ENCODE assay signal across 20 cellular contexts in genomic region chr10:86613905-86614304, GRCh38. TPM values are rescaled to one million over a fixed set of nuclear protein-coding genes. Genes with fewer than 3 reads are reported as not detected.
DNase-seq lines count a peak whose midpoint lies in the region; ATAC-seq and TF ChIP-seq lines count a peak whose summit lies in the region.
"Had no signal": no experiment of that assay in that cellular context is flagged by ENCODE, and none has a peak within 500 bp of the region (broad histone marks: within the 10 kb centered on the region; RNA-seq: fewer than 3 reads in every experiment).

No MANE protein-coding gene starts in this region.

- H3K9me3 ChIP-seq in SU-DHL-6 (ENCODE audit: insufficient read depth, low read length) (no peaks in the 10 kb centered on the region), SJCRH30 (replicated peaks) (no peaks in the 10 kb centered on the region)
- H3K9me3 ChIP-seq: Caco-2, HAP-1 had no signal

- H3K27ac Mint-ChIP-seq in endothelial cell (ENCODE audit: unreplicated experiment) = no peak overlapping the region
- H3K27ac Mint-ChIP-seq: B cell; CD4-positive, CD25-positive, alpha-beta regulatory T cell had no signal

- no peaks in the 10 kb centered on the region for H3K9me3 Mint-ChIP-seq in endothelial cell (ENCODE audit: unreplicated experiment)

- peak overlapping the region; percentile 58 for H2AFZ ChIP-seq in SU-DHL-6 (ENCODE audit: low read depth, low read length, severe bottlenecking)

- H3K4me3 ChIP-seq in SU-DHL-6 (ENCODE audit: insufficient read depth, low read length, poor library complexity, severe bottlenecking) = no peak overlapping the region
- H3K4me3 ChIP-seq in SJCRH30 = no peak overlapping the region
- H3K4me3 ChIP-seq: HAP-1 had no signal

- H3K4me1 ChIP-seq in SJCRH30 = no peaks in the 10 kb centered on the region
- H3K4me1 ChIP-seq: Caco-2, HAP-1 had no signal

- DNase-seq in NCI-H226 (peak; percentile 56), putamen (ENCODE audit: low spot score) (peak; percentile 11), endothelial cell (ENCODE audit: low spot score) (no peak), SJCRH30 (no peak), NCI-H2107 treated with DMSO at 0.1 percent for 48 hours (lab: John Stamatoyannopoulos, UW; ENCODE audit: unreplicated experiment) (no peak)
- DNase-seq: ACHN; Caco-2; CD4-positive, CD25-positive, alpha-beta regulatory T cell; EL; Kasumi-1; NCI-H1105 treated with DMSO at 0.1 percent for 48 hours; NCI-H1930; NCI-H2171; NCI-H524; SHP77 treated with DMSO at 0.1 percent for 48 hours had no signal

- H3K4me1 Mint-ChIP-seq in endothelial cell (ENCODE audit: unreplicated experiment) = no peaks in the 10 kb centered on the region
- H3K4me1 Mint-ChIP-seq: B cell; CD4-positive, CD25-positive, alpha-beta regulatory T cell had no signal

- no peaks in the 10 kb centered on the region for H3K36me3 Mint-ChIP-seq in endothelial cell (ENCODE audit: low read depth, unreplicated experiment)
- H3K36me3 Mint-ChIP-seq: CD4-positive, CD25-positive, alpha-beta regulatory T cell had no signal

- no peak overlapping the region for H3K9ac ChIP-seq in SU-DHL-6 (ENCODE audit: low read length)

- ATAC-seq in esophagus mucosa = peak; percentile 88

- H3K27ac ChIP-seq in SU-DHL-6 (ENCODE audit: low read depth, low read length) (no peak overlapping the region), SJCRH30 (no peak overlapping the region)

- H3K4me2 ChIP-seq in SU-DHL-6 (ENCODE audit: low read depth, low read length, poor library complexity, severe bottlenecking) = no peak overlapping the region

- H3F3A ChIP-seq in SU-DHL-6 (ENCODE audit: insufficient read depth) = no peaks in the 10 kb centered on the region

- H3K27me3 ChIP-seq in SU-DHL-6 (ENCODE audit: low read length) (no peaks in the 10 kb centered on the region), SJCRH30 (no peaks in the 10 kb centered on the region)

- H3K79me2 ChIP-seq in SU-DHL-6 (ENCODE audit: insufficient read depth, low read length) = no peaks in the 10 kb centered on the region

- H3K9me2 ChIP-seq in SU-DHL-6 (replicated peaks; ENCODE audit: insufficient read depth, low read length) = no peaks in the 10 kb centered on the region

- no peaks in the 10 kb centered on the region for H3K27me3 Mint-ChIP-seq in endothelial cell (ENCODE audit: unreplicated experiment)

- TF ChIP-seq CTCF in SU-DHL-6 (IDR thresholded peaks at IDR 0.05; ENCODE audit: insufficient read depth, low read length, poor library complexity, severe bottlenecking) = no peak
- TF ChIP-seq CTCF in endothelial cell (IDR thresholded peaks at IDR 0.05; ENCODE audit: unreplicated experiment) = no peak

- no peak overlapping the region for H3K4me3 Mint-ChIP-seq in endothelial cell (ENCODE audit: unreplicated experiment)
- H3K4me3 Mint-ChIP-seq: B cell; CD4-positive, CD25-positive, alpha-beta regulatory T cell had no signal

- H3K36me3 ChIP-seq in SU-DHL-6 (ENCODE audit: low read length) (no peaks in the 10 kb centered on the region), SJCRH30 (no peaks in the 10 kb centered on the region)
- H3K36me3 ChIP-seq: HAP-1 had no signal

- no peaks in the 10 kb centered on the region for H4K20me1 ChIP-seq in SU-DHL-6 (ENCODE audit: low read depth, low read length)

RNA-seq across cellular contexts. Expression of gene OPN4, which starts 40.4 kb away (rescaled TPM):
- total RNA-seq in esophagus mucosa (not detected), endothelial cell (ENCODE audit: unreplicated experiment) (not detected)
- not detected in 2 replicates for total RNA-seq in SJCRH30 (2014; rRNA removed; shearing (Covaris generic))
- total RNA-seq: B cell; Caco-2; CD4-positive, CD25-positive, alpha-beta regulatory T cell; HT-29 had no signal

RNA-seq across cellular contexts. Expression of gene LDB3, which starts 54.4 kb away (rescaled TPM):
- total RNA-seq in esophagus mucosa (0.56 TPM), endothelial cell (ENCODE audit: unreplicated experiment) (0.36 TPM)
- 0.53 and 0.59 TPM in 2 replicates for total RNA-seq in SJCRH30 (2014; rRNA removed; shearing (Covaris generic))
- total RNA-seq: CD4-positive, CD25-positive, alpha-beta regulatory T cell; HT-29 had no signal

Comparison
In these comparisons a context has a peak if more than half of its experiments do, and no peak if none do; other contexts are left out.
1. DNase-seq: peak in NCI-H226 (single experiment) and putamen (single experiment); none in endothelial cell (single experiment), SJCRH30 (0 of 2) and NCI-H2107 treated with DMSO at 0.1 percent for 48 hours (single experiment).